ENCODE assay signal across 1 cellular context in the genomic region with DNA sequence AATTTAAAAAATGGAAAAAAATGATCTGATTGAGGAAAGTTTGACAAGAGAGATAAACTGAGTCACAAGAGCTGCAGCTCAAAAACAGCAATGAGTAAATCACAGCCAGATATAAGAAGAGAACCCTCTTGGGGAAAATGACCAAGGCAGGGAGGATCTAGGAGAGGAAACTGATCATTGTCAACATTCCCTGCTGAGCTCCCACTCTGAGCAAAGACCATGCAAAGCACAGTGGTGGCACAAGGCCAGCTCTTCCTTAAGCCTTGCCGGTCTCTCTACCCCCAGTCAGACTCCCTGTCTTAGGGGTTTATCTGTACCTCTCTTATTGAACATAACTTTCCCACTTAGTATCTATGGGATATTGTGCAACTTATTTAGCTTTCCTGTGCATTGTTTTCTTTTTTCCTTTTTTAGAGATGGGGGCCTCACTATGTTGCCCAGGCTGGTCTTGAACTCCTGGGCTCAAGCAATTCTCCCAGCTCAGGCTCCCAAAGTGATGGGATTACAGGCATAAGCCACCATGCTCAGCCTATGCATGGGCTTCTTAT.
A peak's percentile ranks its signal among the peaks of the same experiment; 100 is the strongest.
TF ChIP-seq lines count a peak whose summit lies in the region.

No MANE protein-coding gene starts in this region.

TF ChIP-seq in A549, 52 proteins besides CTCF, POLR2A, EP300 and RAD21:
- TF ChIP-seq, protein P1, sequence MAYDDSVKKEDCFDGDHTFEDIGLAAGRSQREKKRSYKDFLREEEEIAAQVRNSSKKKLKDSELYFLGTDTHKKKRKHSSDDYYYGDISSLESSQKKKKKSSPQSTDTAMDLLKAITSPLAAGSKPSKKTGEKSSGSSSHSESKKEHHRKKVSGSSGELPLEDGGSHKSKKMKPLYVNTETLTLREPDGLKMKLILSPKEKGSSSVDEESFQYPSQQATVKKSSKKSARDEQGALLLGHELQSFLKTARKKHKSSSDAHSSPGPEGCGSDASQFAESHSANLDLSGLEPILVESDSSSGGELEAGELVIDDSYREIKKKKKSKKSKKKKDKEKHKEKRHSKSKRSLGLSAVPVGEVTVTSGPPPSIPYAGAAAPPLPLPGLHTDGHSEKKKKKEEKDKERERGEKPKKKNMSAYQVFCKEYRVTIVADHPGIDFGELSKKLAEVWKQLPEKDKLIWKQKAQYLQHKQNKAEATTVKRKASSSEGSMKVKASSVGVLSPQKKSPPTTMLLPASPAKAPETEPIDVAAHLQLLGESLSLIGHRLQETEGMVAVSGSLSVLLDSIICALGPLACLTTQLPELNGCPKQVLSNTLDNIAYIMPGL (CRISPR knock-in tag; IDR thresholded peaks at IDR 0.05; ENCODE audit: borderline replicate concordance) = no peak
- TF ChIP-seq, protein P2, sequence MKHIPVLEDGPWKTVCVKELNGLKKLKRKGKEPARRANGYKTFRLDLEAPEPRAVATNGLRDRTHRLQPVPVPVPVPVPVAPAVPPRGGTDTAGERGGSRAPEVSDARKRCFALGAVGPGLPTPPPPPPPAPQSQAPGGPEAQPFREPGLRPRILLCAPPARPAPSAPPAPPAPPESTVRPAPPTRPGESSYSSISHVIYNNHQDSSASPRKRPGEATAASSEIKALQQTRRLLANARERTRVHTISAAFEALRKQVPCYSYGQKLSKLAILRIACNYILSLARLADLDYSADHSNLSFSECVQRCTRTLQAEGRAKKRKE (CRISPR knock-in tag; IDR thresholded peaks at IDR 0.05; ENCODE audit: low read depth) = no peak
- peak; percentile 16 to 22; a peak in 1 of 4 replicates for TF ChIP-seq CEBPB (IDR thresholded peaks at IDR 0.05)
